ENCODE assay signal across 32 cellular contexts in the genomic region with DNA sequence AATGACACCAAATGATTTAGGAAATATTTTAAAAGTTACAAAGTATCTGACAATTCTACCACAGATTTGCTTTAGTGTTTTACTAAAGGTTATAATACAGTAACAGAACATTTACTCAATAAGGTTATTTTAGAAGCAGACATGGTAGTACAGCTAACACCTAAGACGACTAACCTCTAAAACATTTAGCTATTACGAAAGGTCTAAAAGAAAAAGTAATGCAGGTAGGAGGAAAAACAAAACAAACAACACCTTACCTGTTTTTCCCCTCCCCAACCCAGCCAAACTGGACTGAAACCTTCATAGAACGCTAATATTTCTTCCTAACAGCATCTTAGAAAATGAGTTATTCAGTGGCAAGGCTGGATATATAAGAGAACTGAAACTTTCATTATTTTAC.
"Had no signal": no experiment of that assay in that cellular context is flagged by ENCODE, and none has a peak within 500 bp of the region (broad histone marks: within the 10 kb centered on the region; RNA-seq: fewer than 3 reads in every experiment).

No MANE protein-coding gene starts in this region.

- H3K36me3 ChIP-seq: colonic mucosa, pancreas, prostate gland had no signal

- ATAC-seq: heart right ventricle; left ventricle myocardium superior; mucosa of descending colon; natural killer cell treated with Interleukin-12 subunit alpha and Interleukin-12 subunit beta and Interleukin-15 and Interleukin-18, amount 100 ng/mL, for 72 hours; pancreas; right cardiac atrium; stimulated activated effector memory CD8-positive, alpha-beta T cell treated with anti-CD3 and anti-CD28 coated beads, Interleukin-12 subunit alpha, Interleukin-12 subunit beta, amount 100 ng/mL, for 72 hours had no signal

- H3K9me3 Mint-ChIP-seq: dendritic cell treated with granulocyte-macrophage colony-stimulating factor and Interleukin-4, amounts not matched to agents 40 ng/mL and 50 ng/mL, for 4 days; mesothelial cell of epicardium; naive B cell; natural killer cell treated with Interleukin-12 subunit alpha and Interleukin-12 subunit beta and Interleukin-15 and Interleukin-18, amount 100 ng/mL, for 72 hours; neural crest cell; stimulated activated effector memory CD8-positive, alpha-beta T cell treated with anti-CD3 and anti-CD28 coated beads, Interleukin-12 subunit alpha, Interleukin-12 subunit beta, amount 100 ng/mL, for 72 hours; type B pancreatic cell had no signal

- DNase-seq: colonic mucosa; effector CD8-positive, alpha-beta T cell; erythroblast; esophagus squamous epithelium; foreskin melanocyte; glutamatergic neuron; heart right ventricle; hippocampal formation; islet precursor cell; left ventricle myocardium superior; mesenchymal stem cell; mucosa of descending colon; naive B cell; pancreas; right cardiac atrium; sigmoid colon; stimulated activated CD4-positive, alpha-beta T cell treated with anti-CD3 and anti-CD28 coated beads, Interleukin-2, amount 100 ng/mL, for 24 hours; stimulated activated CD4-positive, alpha-beta T cell treated with anti-CD3 and anti-CD28 coated beads, Interleukin-4, amount 100 ng/mL, for 24 hours; stimulated activated naive CD4-positive, alpha-beta T cell treated with Interleukin-2 at 50 U/mL for 16 hours; stomach; thyroid gland had no signal

- H3K27ac Mint-ChIP-seq: dendritic cell treated with granulocyte-macrophage colony-stimulating factor and Interleukin-4, amounts not matched to agents 40 ng/mL and 50 ng/mL, for 4 days; mesothelial cell of epicardium; naive B cell; natural killer cell treated with Interleukin-12 subunit alpha and Interleukin-12 subunit beta and Interleukin-15 and Interleukin-18, amount 100 ng/mL, for 72 hours; stimulated activated effector memory CD8-positive, alpha-beta T cell treated with anti-CD3 and anti-CD28 coated beads, Interleukin-12 subunit alpha, Interleukin-12 subunit beta, amount 100 ng/mL, for 72 hours; type B pancreatic cell had no signal

- H3K4me1 Mint-ChIP-seq: mesothelial cell of epicardium; naive B cell; neural crest cell; stimulated activated effector memory CD8-positive, alpha-beta T cell treated with anti-CD3 and anti-CD28 coated beads, Interleukin-12 subunit alpha, Interleukin-12 subunit beta, amount 100 ng/mL, for 72 hours had no signal

- H3K4me3 Mint-ChIP-seq: dendritic cell treated with granulocyte-macrophage colony-stimulating factor and Interleukin-4, amounts not matched to agents 40 ng/mL and 50 ng/mL, for 4 days; mesothelial cell of epicardium; naive B cell; natural killer cell treated with Interleukin-12 subunit alpha and Interleukin-12 subunit beta and Interleukin-15 and Interleukin-18, amount 100 ng/mL, for 72 hours; neural crest cell; stimulated activated effector memory CD8-positive, alpha-beta T cell treated with anti-CD3 and anti-CD28 coated beads, Interleukin-12 subunit alpha, Interleukin-12 subunit beta, amount 100 ng/mL, for 72 hours; type B pancreatic cell had no signal

- H3K27ac ChIP-seq: colonic mucosa, esophagus squamous epithelium, heart right ventricle, neutrophil, pancreas, prostate gland, sigmoid colon, stomach, thyroid gland had no signal

- H3K36me3 Mint-ChIP-seq: natural killer cell treated with Interleukin-12 subunit alpha and Interleukin-12 subunit beta and Interleukin-15 and Interleukin-18, amount 100 ng/mL, for 72 hours had no signal

- FAIRE-seq: endothelial cell of umbilical vein, urothelium cell line had no signal

- H3K9me3 ChIP-seq: colonic mucosa, esophagus squamous epithelium, heart right ventricle, mucosa of descending colon, neutrophil, pancreas, prostate gland, sigmoid colon, stomach, thyroid gland had no signal

- H3K27me3 Mint-ChIP-seq: dendritic cell treated with granulocyte-macrophage colony-stimulating factor and Interleukin-4, amounts not matched to agents 40 ng/mL and 50 ng/mL, for 4 days; naive B cell; natural killer cell treated with Interleukin-12 subunit alpha and Interleukin-12 subunit beta and Interleukin-15 and Interleukin-18, amount 100 ng/mL, for 72 hours; type B pancreatic cell had no signal

- H3K4me1 ChIP-seq: colonic mucosa, esophagus squamous epithelium, heart right ventricle, pancreas, prostate gland, sigmoid colon, stomach, thyroid gland had no signal

- H3K4me3 ChIP-seq: colonic mucosa, esophagus squamous epithelium, heart right ventricle, lung, mucosa of descending colon, pancreas, prostate gland, sigmoid colon, stomach, thyroid gland had no signal

- H3K27me3 ChIP-seq: colonic mucosa, esophagus squamous epithelium, heart right ventricle, neutrophil, pancreas, sigmoid colon, stomach, thyroid gland had no signal
